ENCODE assay signal across 8 cellular contexts in genomic region chr9:83281306-83282255, GRCh38.
A peak's percentile ranks its signal among the peaks of the same experiment; 100 is the strongest.
DNase-seq lines count a peak whose midpoint lies in the region; ATAC-seq and TF ChIP-seq lines count a peak whose summit lies in the region.

No MANE protein-coding gene starts in this region.

- H3K4me1 Mint-ChIP-seq in glutamatergic neuron (ENCODE audit: low read depth, unreplicated experiment) = peaks cover 11% of the 10 kb centered on the region
- no peaks in the 10 kb centered on the region for H3K4me1 Mint-ChIP-seq in T-helper 17 cell
- peaks cover 1% of the 10 kb centered on the region for H3K4me1 Mint-ChIP-seq in endodermal cell
- no peaks in the 10 kb centered on the region for H3K4me1 Mint-ChIP-seq in naive thymus-derived CD8-positive, alpha-beta T cell

- H3K9me3 ChIP-seq in HCT116 (ENCODE audit: control insufficient read depth in 1 of 2, insufficient read depth in 1 of 2, low read depth in 1 of 2, low read length in 2 of 2) (no peaks in the 10 kb centered on the region), T-helper 17 cell (ENCODE audit: control insufficient read depth, low read length, poor library complexity, severe bottlenecking) (no peaks in the 10 kb centered on the region), endodermal cell (ENCODE audit: control insufficient read depth, low read length) (no peaks in the 10 kb centered on the region)

- peaks cover 3% of the 10 kb centered on the region for H3K27me3 Mint-ChIP-seq in glutamatergic neuron (ENCODE audit: unreplicated experiment)
- H3K27me3 Mint-ChIP-seq in T-helper 17 cell = no peaks in the 10 kb centered on the region
- H3K27me3 Mint-ChIP-seq in endodermal cell (ENCODE audit: insufficient read depth) = no peaks in the 10 kb centered on the region
- H3K27me3 Mint-ChIP-seq in naive thymus-derived CD8-positive, alpha-beta T cell = no peaks in the 10 kb centered on the region

- no peak overlapping the region for H3K4me2 ChIP-seq in HCT116 (ENCODE audit: low read length)

- intact Hi-C loops in HCT116 (cut with micrococcal nuclease) = no loop called here

- TF ChIP-seq RAD21 in HCT116 (IDR thresholded peaks at IDR 0.05; ENCODE audit: low read depth) = no peak

- CTCF ChIA-PET in HCT116 (lab: Charles Lee) = interaction anchor here (0.6 kb wide), 1 partner anchor 51 kb away, joined by 3 read pairs; no protein-coding TSS in a partner anchor

- H3K4me3 ChIP-seq in HCT116 (replicated peaks in 1 of 2; ENCODE audit: low read depth in 1 of 2, low read length in 2 of 2) = no peak overlapping the region
- no peak overlapping the region for H3K4me3 ChIP-seq in endodermal cell (ENCODE audit: low read length)

- H2AFZ ChIP-seq in HCT116 (ENCODE audit: low read depth, low read length, poor library complexity, severe bottlenecking) = no peak overlapping the region

- H4K20me1 ChIP-seq in HCT116 (ENCODE audit: insufficient read depth) = no peaks in the 10 kb centered on the region

- TF ChIP-seq CTCF in HCT116 (IDR thresholded peaks at IDR 0.05 in 2 of 3, conservative IDR thresholded peaks at IDR 0.05 in 1 of 3; ENCODE audit: borderline replicate concordance in 1 of 3, insufficient read depth in 1 of 3, low read depth in 2 of 3, low read length in 2 of 3) = no peak
- no peak for TF ChIP-seq CTCF in glutamatergic neuron (IDR thresholded peaks at IDR 0.05; ENCODE audit: partially characterized antibody, unreplicated experiment)
- TF ChIP-seq CTCF in endodermal cell (conservative IDR thresholded peaks at IDR 0.05) = no peak

- DNase-seq in HCT116 (ENCODE audit: low read depth, low spot score) = no peak
- DNase-seq in SK-MEL-5 (ENCODE audit: low read depth, low spot score) = peak; percentile 12
- DNase-seq in glutamatergic neuron = no peak
- DNase-seq in stromal cell of bone marrow (ENCODE audit: low read depth) = peak; percentile 59
- DNase-seq in T-helper 17 cell = no peak
- DNase-seq in endodermal cell = no peak
- DNase-seq in HCEC 1CT = no peak
- no peak for DNase-seq in naive thymus-derived CD8-positive, alpha-beta T cell

- BruUV-seq in HCT116 (replicated peaks; lab: Mats Ljungman, UMichigan) = no TSS peak

- H3K36me3 ChIP-seq in HCT116 (ENCODE audit: control insufficient read depth in 1 of 2, insufficient read depth in 2 of 2, low read length in 2 of 2) (no peaks in the 10 kb centered on the region), endodermal cell (ENCODE audit: control insufficient read depth, insufficient read depth, low read length) (no peaks in the 10 kb centered on the region)

- no peak overlapping the region for H3K27ac ChIP-seq in HCT116 (ENCODE audit: low read depth, low read length)
- no peak overlapping the region for H3K27ac ChIP-seq in endodermal cell (ENCODE audit: low read depth, low read length)

- WGBS in endodermal cell (ENCODE audit: insufficient coverage in 1 of 2, insufficient read length in 1 of 2), 2 experiments = 86 to 87% methylated on average over 4 to 7 of the region's 7 CpGs

- no peak overlapping the region for H3K4me3 Mint-ChIP-seq in glutamatergic neuron (ENCODE audit: unreplicated experiment)
- no peak overlapping the region for H3K4me3 Mint-ChIP-seq in T-helper 17 cell
- H3K4me3 Mint-ChIP-seq in endodermal cell = no peak overlapping the region
- H3K4me3 Mint-ChIP-seq in naive thymus-derived CD8-positive, alpha-beta T cell = no peak overlapping the region

- peak overlapping the region; percentile 7 for H3K27ac Mint-ChIP-seq in glutamatergic neuron (ENCODE audit: unreplicated experiment)
- no peak overlapping the region for H3K27ac Mint-ChIP-seq in T-helper 17 cell
- no peak overlapping the region for H3K27ac Mint-ChIP-seq in endodermal cell
- H3K27ac Mint-ChIP-seq in naive thymus-derived CD8-positive, alpha-beta T cell = no peak overlapping the region

- POLR2A ChIA-PET in HCT116 (lab: Charles Lee) = no interaction called here
- POLR2A ChIA-PET in naive thymus-derived CD8-positive, alpha-beta T cell (lab: Charles Lee) = no interaction called here

- H3K79me2 ChIP-seq in HCT116 (ENCODE audit: insufficient read depth, low read length) = no peaks in the 10 kb centered on the region

- H3K27me3 ChIP-seq in HCT116 (ENCODE audit: insufficient read depth, low read length) (no peaks in the 10 kb centered on the region), endodermal cell (ENCODE audit: control insufficient read depth, insufficient read depth, low read length, poor library complexity, severe bottlenecking) (no peaks in the 10 kb centered on the region)

- RAD21 ChIA-PET in HCT116 (lab: Charles Lee; ENCODE audit: low non-redundant PET in 1 of 2, low total read pairs in 2 of 2, uncharacterized antibody in 2 of 2, unreplicated experiment in 2 of 2) = interaction anchor here in 1 of 2 experiments (0.5 kb wide), 1 partner anchor 190 kb away, joined by 4 read pairs; no protein-coding TSS in a partner anchor

- in situ Hi-C loops in SK-MEL-5 (cut with HindIII; ENCODE audit: low pct_unique_long_range_greater_than_20kb, low sequenced_read_pairs) = no loop called here

- H3K9me3 Mint-ChIP-seq in glutamatergic neuron (ENCODE audit: unreplicated experiment) (peaks cover 2% of the 10 kb centered on the region), endodermal cell (no peaks in the 10 kb centered on the region)
- H3K9me3 Mint-ChIP-seq in naive thymus-derived CD8-positive, alpha-beta T cell = peaks cover 0 to 3% (median 0%) of the 10 kb centered on the region in 9 donors

- ATAC-seq in HCT116 = no peak
- no peak for ATAC-seq in T-helper 17 cell
- ATAC-seq in naive thymus-derived CD8-positive, alpha-beta T cell = no peak

- TF ChIP-seq POLR2A in HCT116 (IDR thresholded peaks at IDR 0.05; ENCODE audit: borderline replicate concordance, extremely low read depth, insufficient read depth, insufficient read length) = no peak

- peaks cover 9% of the 10 kb centered on the region for H3K36me3 Mint-ChIP-seq in glutamatergic neuron (ENCODE audit: unreplicated experiment)
- no peaks in the 10 kb centered on the region for H3K36me3 Mint-ChIP-seq in T-helper 17 cell (ENCODE audit: low read depth)
- H3K36me3 Mint-ChIP-seq in endodermal cell (ENCODE audit: low read depth) = no peaks in the 10 kb centered on the region
- peaks cover 0 to 8% (median 0%) of the 10 kb centered on the region in 3 donors for H3K36me3 Mint-ChIP-seq in naive thymus-derived CD8-positive, alpha-beta T cell

- H3K9ac ChIP-seq in HCT116 (ENCODE audit: low read length) = no peak overlapping the region
- no peak overlapping the region for H3K9ac ChIP-seq in endodermal cell (ENCODE audit: extremely low read depth, low read length, poor library complexity, severe bottlenecking)

- no peaks in the 10 kb centered on the region for H3K9me2 ChIP-seq in HCT116 (ENCODE audit: insufficient read depth)

- H3K4me1 ChIP-seq in HCT116 (ENCODE audit: control insufficient read depth in 1 of 2, insufficient read depth in 2 of 2, low read length in 2 of 2) (peaks cover 3 to 5% of the 10 kb centered on the region in 2 experiments; a peak in 2 of 4 replicates), endodermal cell (ENCODE audit: control insufficient read depth, insufficient read depth, low read length) (no peaks in the 10 kb centered on the region)

TF ChIP-seq in HCT116, 20 proteins besides CTCF, POLR2A, EP300 and RAD21:
- TF ChIP-seq CEBPB (IDR thresholded peaks at IDR 0.05; ENCODE audit: low read depth) (no peak), TCF7L2 (IDR thresholded peaks at IDR 0.05; ENCODE audit: borderline replicate concordance, extremely low read depth, insufficient read depth, insufficient read length) (peak; percentile 19)

Comparison
In these comparisons a context has a peak if more than half of its experiments do, and no peak if none do; other contexts are left out.
1. DNase-seq: peak in SK-MEL-5 (single experiment) and stromal cell of bone marrow (single experiment); none in HCT116 (single experiment), glutamatergic neuron (single experiment), T-helper 17 cell (0 of 3), endodermal cell (single experiment), HCEC 1CT (single experiment) and naive thymus-derived CD8-positive, alpha-beta T cell (0 of 10).